8 cellular contexts compared by ENCODE assay signal in the genomic region with DNA sequence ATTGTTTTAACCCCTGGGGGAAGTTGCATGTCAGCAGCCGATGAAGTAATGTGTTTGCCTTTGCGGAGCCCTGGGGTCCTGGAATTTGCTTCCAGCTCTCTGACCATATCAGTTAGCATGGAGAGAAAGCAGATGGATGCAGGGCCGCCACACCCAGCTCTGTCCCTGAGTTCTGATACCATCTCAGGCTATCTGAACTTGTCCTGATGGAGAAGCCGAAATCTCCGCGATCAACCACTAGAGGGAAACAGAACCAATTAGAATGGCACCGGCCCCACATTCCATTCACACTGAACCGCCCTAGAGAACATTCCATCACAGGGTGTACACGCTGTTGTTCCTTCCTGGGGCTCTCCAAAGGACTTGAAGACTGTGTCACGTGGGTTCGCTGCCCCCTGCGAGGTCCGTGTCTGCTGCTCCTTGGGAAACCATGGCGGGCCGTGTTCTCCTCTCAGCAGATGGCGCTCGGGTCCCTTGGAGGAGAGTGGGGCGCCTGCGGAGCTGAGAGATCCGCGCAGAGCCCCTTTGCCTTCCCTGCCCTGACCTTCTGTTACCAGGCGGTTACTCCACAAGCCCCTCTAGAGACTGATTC.
DNase-seq lines count a peak whose midpoint lies in the region; ATAC-seq and TF ChIP-seq lines count a peak whose summit lies in the region.

No MANE protein-coding gene starts in this region.

- TF ChIP-seq CTCF in HL-60 (IDR thresholded peaks at IDR 0.05; ENCODE audit: insufficient read depth, low read length) (peak; percentile 66), brain (conservative IDR thresholded peaks at IDR 0.05) (peak; percentile 76 to 79)

- H3K36me3 Mint-ChIP-seq in brain = no peaks in the 10 kb centered on the region

- H3K27me3 ChIP-seq in HL-60 (ENCODE audit: insufficient read depth, poor library complexity, severe bottlenecking) = no peaks in the 10 kb centered on the region

- DNase-seq in EH (ENCODE audit: low read depth) = peak; percentile 98
- DNase-seq in HL-60 (ENCODE audit: low read depth in 1 of 2, low spot score in 1 of 2) = peak in 1 of 2 experiments; percentile 54
- DNase-seq in SK-N-DZ (ENCODE audit: low spot score) = peak; percentile 88
- DNase-seq in iPS DF 19.7 (ENCODE audit: low read depth, low spot score) = peak; percentile 91
- peak; percentile 72 for DNase-seq in retina

- peak overlapping the region in 4 of 5 experiments; percentile 24 to 70 (median 46) for H3K4me3 Mint-ChIP-seq in brain

- H3K9me3 Mint-ChIP-seq in brain = no peaks in the 10 kb centered on the region

- no peak overlapping the region for H3K27ac ChIP-seq in HL-60 (replicated peaks)

- H3K4me1 Mint-ChIP-seq in brain = peaks cover 33% of the 10 kb centered on the region

- peak overlapping the region; percentile 23; the same call in 1 of the 2 replicates for H3K4me3 ChIP-seq in HL-60 (replicated peaks; ENCODE audit: insufficient read depth, low read length)

- ATAC-seq in HG02763 (IDR thresholded peaks at IDR 0.05; ENCODE audit: unreplicated experiment) (no peak), HG03432 (IDR thresholded peaks at IDR 0.05; ENCODE audit: unreplicated experiment) (no peak)

- peak overlapping the region in 3 of 5 experiments; percentile 32 to 62 (median 35) for H3K27ac Mint-ChIP-seq in brain

- peaks cover 4% of the 10 kb centered on the region for H3K27me3 Mint-ChIP-seq in brain
